1 cellular context compared by ENCODE assay signal in genomic region chr14:67962215-67962644, GRCh38.
TF ChIP-seq lines count a peak whose summit lies in the region.

No MANE protein-coding gene starts in this region.

TF ChIP-seq in K562, 482 proteins besides CTCF, POLR2A, EP300 and RAD21 (continued from another document):
- TF ChIP-seq TCF15 (CRISPR knock-in tag; IDR thresholded peaks at IDR 0.05): no peak
- TF ChIP-seq ZNF586 (CRISPR knock-in tag; conservative IDR thresholded peaks at IDR 0.05): no peak
- no peak for TF ChIP-seq DACH1 (IDR thresholded peaks at IDR 0.05; ENCODE audit: partially characterized antibody)
- peak; percentile 21; the same call in 1 of the 2 replicates for TF ChIP-seq NFE2 (IDR thresholded peaks at IDR 0.05; ENCODE audit: low read depth)
- TF ChIP-seq ZNF551 (CRISPR knock-in tag; IDR thresholded peaks at IDR 0.05): no peak
- TF ChIP-seq, protein P1, sequence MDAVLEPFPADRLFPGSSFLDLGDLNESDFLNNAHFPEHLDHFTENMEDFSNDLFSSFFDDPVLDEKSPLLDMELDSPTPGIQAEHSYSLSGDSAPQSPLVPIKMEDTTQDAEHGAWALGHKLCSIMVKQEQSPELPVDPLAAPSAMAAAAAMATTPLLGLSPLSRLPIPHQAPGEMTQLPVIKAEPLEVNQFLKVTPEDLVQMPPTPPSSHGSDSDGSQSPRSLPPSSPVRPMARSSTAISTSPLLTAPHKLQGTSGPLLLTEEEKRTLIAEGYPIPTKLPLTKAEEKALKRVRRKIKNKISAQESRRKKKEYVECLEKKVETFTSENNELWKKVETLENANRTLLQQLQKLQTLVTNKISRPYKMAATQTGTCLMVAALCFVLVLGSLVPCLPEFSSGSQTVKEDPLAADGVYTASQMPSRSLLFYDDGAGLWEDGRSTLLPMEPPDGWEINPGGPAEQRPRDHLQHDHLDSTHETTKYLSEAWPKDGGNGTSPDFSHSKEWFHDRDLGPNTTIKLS (IDR thresholded peaks at IDR 0.05; ENCODE audit: borderline replicate concordance, low read depth): no peak
- TF ChIP-seq ZKSCAN3 (CRISPR knock-in tag; IDR thresholded peaks at IDR 0.05): no peak
- TF ChIP-seq SMARCE1 (IDR thresholded peaks at IDR 0.05): peak; percentile 22; the same call in 1 of the 2 replicates
TF ChIP-seq in K562: peak in this region for 4.
